9 cellular contexts compared by ENCODE assay signal in genomic region chr10:30583778-30584415, GRCh38. TPM values are rescaled to one million over a fixed set of nuclear protein-coding genes. Genes with fewer than 3 reads are reported as not detected.
DNase-seq lines count a peak whose midpoint lies in the region; ATAC-seq and TF ChIP-seq lines count a peak whose summit lies in the region.
"Had no signal": no experiment of that assay in that cellular context is flagged by ENCODE, and none has a peak within 500 bp of the region (broad histone marks: within the 10 kb centered on the region; RNA-seq: fewer than 3 reads in every experiment).

No MANE protein-coding gene starts in this region.

- H3K9me3 Mint-ChIP-seq in stimulated activated naive CD8-positive, alpha-beta T cell treated with anti-CD3 and anti-CD28 coated beads, Interleukin-15, Interleukin-2, amounts not matched to agents 100 ng/mL and 50 ng/mL, for 24 hours, result no peaks in the 10 kb centered on the region
- no peaks in the 10 kb centered on the region for H3K9me3 Mint-ChIP-seq in naive thymus-derived CD4-positive, alpha-beta T cell
- H3K9me3 Mint-ChIP-seq: neural crest cell had no signal

- no peaks in the 10 kb centered on the region for H3K27me3 Mint-ChIP-seq in stimulated activated naive CD8-positive, alpha-beta T cell treated with anti-CD3 and anti-CD28 coated beads, Interleukin-15, Interleukin-2, amounts not matched to agents 100 ng/mL and 50 ng/mL, for 24 hours
- peaks cover 4 to 16% (median 7%) of the 10 kb centered on the region in 5 donors for H3K27me3 Mint-ChIP-seq in naive thymus-derived CD4-positive, alpha-beta T cell

- CTCF ChIA-PET in naive thymus-derived CD4-positive, alpha-beta T cell (lab: Charles Lee), result interaction anchor here (0.6 kb wide), 1 partner anchor 17 kb away, joined by 3 read pairs; no protein-coding TSS in a partner anchor

- intact Hi-C loops in naive thymus-derived CD4-positive, alpha-beta T cell (cut with micrococcal nuclease), result no loop called here

- peaks cover 6% of the 10 kb centered on the region for H3K4me1 Mint-ChIP-seq in stimulated activated naive CD8-positive, alpha-beta T cell treated with anti-CD3 and anti-CD28 coated beads, Interleukin-15, Interleukin-2, amounts not matched to agents 100 ng/mL and 50 ng/mL, for 24 hours (ENCODE audit: low read depth)
- peaks cover 0 to 5% (median 4%) of the 10 kb centered on the region in 7 donors for H3K4me1 Mint-ChIP-seq in naive thymus-derived CD4-positive, alpha-beta T cell

- no peaks in the 10 kb centered on the region for H3K36me3 Mint-ChIP-seq in stimulated activated naive CD8-positive, alpha-beta T cell treated with anti-CD3 and anti-CD28 coated beads, Interleukin-15, Interleukin-2, amounts not matched to agents 100 ng/mL and 50 ng/mL, for 24 hours (ENCODE audit: low read depth)
- H3K36me3 Mint-ChIP-seq in naive thymus-derived CD4-positive, alpha-beta T cell, result no peaks in the 10 kb centered on the region

- H3K27me3 ChIP-seq in naive thymus-derived CD4-positive, alpha-beta T cell (ENCODE audit: control insufficient read depth in 2 of 2, insufficient read depth in 2 of 2, low read length in 2 of 2), result no peaks in the 10 kb centered on the region

- peak overlapping the region; percentile 72 for H3K27ac Mint-ChIP-seq in stimulated activated naive CD8-positive, alpha-beta T cell treated with anti-CD3 and anti-CD28 coated beads, Interleukin-15, Interleukin-2, amounts not matched to agents 100 ng/mL and 50 ng/mL, for 24 hours
- peak overlapping the region in 1 of 9 donors; percentile 28 for H3K27ac Mint-ChIP-seq in naive thymus-derived CD4-positive, alpha-beta T cell

- H3K27ac ChIP-seq in naive thymus-derived CD4-positive, alpha-beta T cell (ENCODE audit: low read depth, low read length), result no peak overlapping the region

- H3K9me3 ChIP-seq in naive thymus-derived CD4-positive, alpha-beta T cell (ENCODE audit: control insufficient read depth in 2 of 3, low read length in 3 of 3), result no peaks in the 10 kb centered on the region

- no peak for TF ChIP-seq POLR2A in erythroblast (IDR thresholded peaks at IDR 0.05; ENCODE audit: low read length)

- no peak for DNase-seq in stimulated activated naive CD8-positive, alpha-beta T cell treated with anti-CD3 and anti-CD28 coated beads, Interleukin-15, Interleukin-2, amounts not matched to agents 100 U/mL and 50 U/mL, for 24 hours
- DNase-seq in RPMI8226 (peak; percentile 73), erythroblast (lab: John Stamatoyannopoulos, UW) (peak; percentile 17 to 23), NCI-H446 treated with DMSO at 0.1 percent for 48 hours (lab: John Stamatoyannopoulos, UW) (no peak), activated T-cell treated with anti-CD3 and anti-CD28 coated beads for 4 hours (no peak)
- no peak for DNase-seq in naive thymus-derived CD4-positive, alpha-beta T cell

- H3K4me3 ChIP-seq in naive thymus-derived CD4-positive, alpha-beta T cell (ENCODE audit: low read length), result peak overlapping the region; percentile 31

- peak overlapping the region; percentile 28 for H3K4me3 Mint-ChIP-seq in stimulated activated naive CD8-positive, alpha-beta T cell treated with anti-CD3 and anti-CD28 coated beads, Interleukin-15, Interleukin-2, amounts not matched to agents 100 ng/mL and 50 ng/mL, for 24 hours
- peak overlapping the region in 8 of 10 donors; percentile 25 to 64 (median 52) for H3K4me3 Mint-ChIP-seq in naive thymus-derived CD4-positive, alpha-beta T cell
- H3K4me3 Mint-ChIP-seq: neural crest cell had no signal

- no peak for ATAC-seq in stimulated activated naive CD8-positive, alpha-beta T cell treated with anti-CD3 and anti-CD28 coated beads, Interleukin-15, Interleukin-2, amounts not matched to agents 100 U/mL and 50 U/mL, for 24 hours
- peak; percentile 48 for ATAC-seq in HG02973 (IDR thresholded peaks at IDR 0.05; ENCODE audit: unreplicated experiment)
- ATAC-seq in naive thymus-derived CD4-positive, alpha-beta T cell, result peak; percentile 61

- POLR2A ChIA-PET in naive thymus-derived CD4-positive, alpha-beta T cell (lab: Charles Lee), result interaction anchor here (0.9 kb wide), 1 partner anchor 51 kb away, joined by 3 read pairs; no protein-coding TSS in a partner anchor

- no peaks in the 10 kb centered on the region for H3K4me1 ChIP-seq in naive thymus-derived CD4-positive, alpha-beta T cell (ENCODE audit: control insufficient read depth in 2 of 2, insufficient read depth in 2 of 2, low read length in 2 of 2)

- no peaks in the 10 kb centered on the region for H3K36me3 ChIP-seq in naive thymus-derived CD4-positive, alpha-beta T cell (ENCODE audit: control insufficient read depth in 2 of 3, insufficient read depth in 3 of 3, low read length in 3 of 3)

RNA-seq across cellular contexts. Expression of gene LYZL2, which starts 45.7 kb away (rescaled TPM):
- total RNA-seq in naive thymus-derived CD4-positive, alpha-beta T cell, result not detected
- polyA plus RNA-seq in naive thymus-derived CD4-positive, alpha-beta T cell, result not detected
- total RNA-seq: neural crest cell had no signal

Comparison
In these comparisons a context has a peak if more than half of its experiments do, and no peak if none do; other contexts are left out.
1. DNase-seq: peak in RPMI8226 (single experiment) and erythroblast (2 of 2); none in stimulated activated naive CD8-positive, alpha-beta T cell treated with anti-CD3 and anti-CD28 coated beads, Interleukin-15, Interleukin-2, amounts not matched to agents 100 U/mL and 50 U/mL, for 24 hours (single experiment), naive thymus-derived CD4-positive, alpha-beta T cell (0 of 9), NCI-H446 treated with DMSO at 0.1 percent for 48 hours (single experiment) and activated T-cell treated with anti-CD3 and anti-CD28 coated beads for 4 hours (single experiment).